In genomic region chr19:47275866-47276461, GRCh38 we compare ENCODE assay signal across 9 cellular contexts. TPM values are rescaled to one million over a fixed set of nuclear protein-coding genes. Genes with fewer than 3 reads are reported as not detected.
A peak's percentile ranks its signal among the peaks of the same experiment; 100 is the strongest.
DNase-seq lines count a peak whose midpoint lies in the region; ATAC-seq and TF ChIP-seq lines count a peak whose summit lies in the region.
"Had no signal": no experiment of that assay in that cellular context is flagged by ENCODE, and none has a peak within 500 bp of the region (broad histone marks: within the 10 kb centered on the region; RNA-seq: fewer than 3 reads in every experiment).

No MANE protein-coding gene starts in this region.

- DNase-seq in Daoy (ENCODE audit: low read depth) (peak; percentile 41), Peyer's patch (no peak), fibroblast of the aortic adventitia (ENCODE audit: low read depth) (peak; percentile 73), sigmoid colon (peak; percentile 90), NCI-H82 treated with DMSO at 0.1 percent for 48 hours (lab: John Stamatoyannopoulos, UW; ENCODE audit: unreplicated experiment) (no peak)
- DNase-seq in activated CD4-positive, CD25-positive, alpha-beta regulatory T cell (lab: John Stamatoyannopoulos, UW): no peak

- no peak for TF ChIP-seq POLR2A in Peyer's patch (IDR thresholded peaks at IDR 0.05)
- TF ChIP-seq POLR2A in sigmoid colon (IDR thresholded peaks at IDR 0.05): no peak

- TF ChIP-seq EP300 in sigmoid colon (IDR thresholded peaks at IDR 0.05): no peak

- H3K4me3 ChIP-seq in Peyer's patch (no peak overlapping the region), fibroblast of the aortic adventitia (ENCODE audit: low read depth, low read length) (peak overlapping the region; percentile 65), sigmoid colon (peak overlapping the region in 3 of 4 donors; percentile 69 to 73 (median 71))

- 76 to 81% methylated on average over 12 of the region's 12 CpGs for WGBS in sigmoid colon, 2 donors

- peaks cover 0 to 24% (median 7%) of the 10 kb centered on the region in 4 donors for H3K4me1 ChIP-seq in Peyer's patch
- H3K4me1 ChIP-seq in sigmoid colon: peaks cover 0 to 66% (median 56%) of the 10 kb centered on the region in 4 donors

- H3K9me3 ChIP-seq in Peyer's patch: no peaks in the 10 kb centered on the region
- no peaks in the 10 kb centered on the region for H3K9me3 ChIP-seq in sigmoid colon

- intact Hi-C loops in sigmoid colon (cut with DNase I): loop anchor here (10.0 kb wide), 3 partner anchors 329 to 1349 kb away; partner anchors contain the start of genes BICRA and EHD2

- no peak for TF ChIP-seq CTCF in Peyer's patch (IDR thresholded peaks at IDR 0.05)
- TF ChIP-seq CTCF in fibroblast of the aortic adventitia (IDR thresholded peaks at IDR 0.05; ENCODE audit: insufficient read depth, low read length): no peak
- TF ChIP-seq CTCF in sigmoid colon (IDR thresholded peaks at IDR 0.05): no peak

- H3K27ac ChIP-seq in Peyer's patch (peak overlapping the region; percentile 95 to 99 (median 98)), sigmoid colon (peak overlapping the region; percentile 93 to 97 (median 97))

- ATAC-seq in HG03095 (IDR thresholded peaks at IDR 0.05; ENCODE audit: unreplicated experiment): no peak
- ATAC-seq in GM21717 (IDR thresholded peaks at IDR 0.05; ENCODE audit: unreplicated experiment): no peak

- no peaks in the 10 kb centered on the region for H3K27me3 ChIP-seq in Peyer's patch
- H3K27me3 ChIP-seq in sigmoid colon: no peaks in the 10 kb centered on the region

- H3K36me3 ChIP-seq in Peyer's patch: peaks cover 0 to 6% (median 0%) of the 10 kb centered on the region in 3 donors
- peaks cover 5 to 6% (median 5%) of the 10 kb centered on the region in 4 donors for H3K36me3 ChIP-seq in sigmoid colon

RNA-seq across cellular contexts. Expression of gene INAFM1, which starts 1.3 kb away (rescaled TPM):
- total RNA-seq in Daoy (2014; rRNA removed; shearing (Covaris generic)): 3.5 and 6.0 TPM in 2 replicates
- total RNA-seq in Peyer's patch (10 to 100 TPM in 2 of 4 donors, 1 to 10 TPM in 2; 6.1 to 23.9 (median 12.8) TPM), fibroblast of the aortic adventitia (ENCODE audit: low replicate concordance) (1.6 and 2.3 TPM in 2 replicates), sigmoid colon (10 to 100 TPM in 3 of 4 donors, 1 to 10 TPM in 1; 8.6 to 16.3 (median 14.8) TPM)
- polyA plus RNA-seq in sigmoid colon: 10 to 100 TPM in 1 of 3 donors, 1 to 10 TPM in 2; 3.0 to 10.7 (median 7.8) TPM

RNA-seq across cellular contexts. Expression of gene CCDC9, which starts 19.6 kb away (rescaled TPM):
- 8.0 and 8.6 TPM in 2 replicates for total RNA-seq in Daoy (2014; rRNA removed; shearing (Covaris generic))
- total RNA-seq in Peyer's patch (100 to 1,000 TPM in 1 of 4 donors, 10 to 100 TPM in 3; 12.1 to 104 (median 35.8) TPM), fibroblast of the aortic adventitia (ENCODE audit: low replicate concordance) (6.5 and 16.3 TPM in 2 replicates), sigmoid colon (10 to 100 TPM; 13.2 to 33.1 (median 20.9) TPM)
- 10 to 100 TPM; 16.2 to 42.8 (median 18.7) TPM for polyA plus RNA-seq in sigmoid colon

RNA-seq across cellular contexts. Expression of gene C5AR1, which starts 33.7 kb away (rescaled TPM):
- not detected in 2 replicates for total RNA-seq in Daoy (2014; rRNA removed; shearing (Covaris generic))
- total RNA-seq in Peyer's patch (1 to 10 TPM in 2 of 4 donors, under 1 TPM in 1, not detected in 1; 0.70 to 5.0 (median 2.2) TPM), fibroblast of the aortic adventitia (ENCODE audit: low replicate concordance) (0.09 TPM in 1 of 2 replicates, not detected in the other), sigmoid colon (10 to 100 TPM in 2 of 4 donors, 1 to 10 TPM in 2; 6.9 to 19.4 (median 8.9) TPM)
- 10 to 100 TPM in 1 of 3 donors, 1 to 10 TPM in 2; 5.4 to 10.6 (median 6.7) TPM for polyA plus RNA-seq in sigmoid colon

RNA-seq across cellular contexts. Expression of gene BBC3, which starts 45.0 kb away (rescaled TPM):
- total RNA-seq in Daoy (2014; rRNA removed; shearing (Covaris generic)): 0.86 and 2.2 TPM in 2 replicates
- total RNA-seq in Peyer's patch: 10 to 100 TPM in 1 of 4 donors, 1 to 10 TPM in 3; 4.1 to 10.0 (median 5.5) TPM
- 9.2 and 12.9 TPM in 2 replicates for total RNA-seq in fibroblast of the aortic adventitia (ENCODE audit: low replicate concordance)
- 1 to 10 TPM; 2.5 to 5.4 (median 4.2) TPM for total RNA-seq in sigmoid colon
- 10 to 100 TPM; 16.2 to 39.5 (median 19.7) TPM for polyA plus RNA-seq in sigmoid colon

RNA-seq across cellular contexts. Expression of gene C5AR2, which starts 56.0 kb away (rescaled TPM):
- total RNA-seq in Daoy (2014; rRNA removed; shearing (Covaris generic)): 0.17 TPM in 1 of 2 replicates, not detected in the other
- 1 to 10 TPM in 2 of 4 donors, under 1 TPM in 1, not detected in 1; 0.95 to 1.6 (median 1.4) TPM for total RNA-seq in Peyer's patch
- 0.33 and 0.63 TPM in 2 replicates for total RNA-seq in fibroblast of the aortic adventitia (ENCODE audit: low replicate concordance)
- total RNA-seq in sigmoid colon: 1 to 10 TPM; 1.1 to 2.7 (median 1.6) TPM
- polyA plus RNA-seq in sigmoid colon: 1 to 10 TPM in 1 of 3 donors, under 1 TPM in 2; 0.60 to 1.4 (median 0.69) TPM
- polyA plus RNA-seq: keratinocyte had no signal

Comparison
In these comparisons a context has a peak if more than half of its experiments do, and no peak if none do; other contexts are left out.
1. DNase-seq: peak in Daoy (single experiment), fibroblast of the aortic adventitia (single experiment) and sigmoid colon (single experiment); none in Peyer's patch (0 of 3), activated CD4-positive, CD25-positive, alpha-beta regulatory T cell (0 of 4) and NCI-H82 treated with DMSO at 0.1 percent for 48 hours (single experiment).
2. H3K4me3 ChIP-seq: peak in fibroblast of the aortic adventitia (single experiment) and sigmoid colon (3 of 4); none in Peyer's patch (0 of 4).